Comparison of ENCODE assay signal across 31 cellular contexts in genomic region chr6:163600331-163600730, GRCh38.
"Had no signal": no experiment of that assay in that cellular context is flagged by ENCODE, and none has a peak within 500 bp of the region (broad histone marks: within the 10 kb centered on the region; RNA-seq: fewer than 3 reads in every experiment).

No MANE protein-coding gene starts in this region.

- H3K27me3 Mint-ChIP-seq: memory B cell had no signal

- H3K4me3 ChIP-seq: left lung, mucosa of descending colon, pancreas, prostate gland, sigmoid colon, smooth muscle cell, stomach, testis, thyroid gland, transverse colon, upper lobe of left lung had no signal

- H3K9me3 ChIP-seq: mucosa of descending colon, pancreas, prostate gland, sigmoid colon, stomach, testis, thyroid gland, transverse colon, upper lobe of left lung had no signal

- H3K9me3 Mint-ChIP-seq: neural crest cell had no signal

- H3K36me3 ChIP-seq: left lung, pancreas, prostate gland, sigmoid colon, stomach, thyroid gland, transverse colon, upper lobe of left lung had no signal

- H3K27ac Mint-ChIP-seq: memory B cell; naive thymus-derived CD8-positive, alpha-beta T cell; nephron; stimulated activated naive B cell treated with anti-CD40 and anti-IgM and Interleukin-4, amounts not matched to agents 10 μg/mL and 1 μg/mL and 100 μg/mL, for 72 hours had no signal

- H3K4me1 Mint-ChIP-seq: memory B cell had no signal

- H3K36me3 Mint-ChIP-seq: memory B cell; naive thymus-derived CD8-positive, alpha-beta T cell had no signal

- FAIRE-seq: keratinocyte, pancreas, urothelium cell line had no signal

- DNase-seq: hippocampal formation; kidney glomerular epithelial cell; left colon; left lung; midbrain; mucosa of descending colon; naive thymus-derived CD8-positive, alpha-beta T cell; nucleus accumbens; pancreas; posterior cingulate gyrus; retina; right cardiac atrium; sigmoid colon; stimulated activated CD4-positive, alpha-beta T cell treated with anti-CD3 and anti-CD28 coated beads, Interleukin-1b, Interleukin-23, amount 100 ng/mL, for 48 hours; stimulated activated CD4-positive, alpha-beta T cell treated with anti-CD3 and anti-CD28 coated beads, Interleukin-2, amount 100 ng/mL, for 48 hours; stimulated activated CD4-positive, alpha-beta T cell treated with anti-CD3 and anti-CD28 coated beads, Interleukin-4, amount 100 ng/mL, for 4 hours; stimulated activated CD8-positive, alpha-beta memory T cell treated with anti-CD3 and anti-CD28 coated beads, Interleukin-4, amount 100 ng/mL, for 48 hours; stimulated activated naive B cell treated with anti-CD40 and anti-IgM and Interleukin-4, amounts not matched to agents 10 μg/mL and 1 μg/mL and 100 μg/mL, for 72 hours; stimulated activated naive CD8-positive, alpha-beta T cell treated with anti-CD3 and anti-CD28 coated beads, Interleukin-15, Interleukin-2, amounts not matched to agents 100 U/mL and 50 U/mL, for 24 hours; stomach; testis; thyroid gland; transverse colon; upper lobe of left lung had no signal

- H3K27ac ChIP-seq: left lung, pancreas, prostate gland, sigmoid colon, stomach, testis, thyroid gland, transverse colon, upper lobe of left lung had no signal

- H3K27me3 ChIP-seq: left lung, pancreas, sigmoid colon, stomach, testis, thyroid gland, transverse colon, upper lobe of left lung had no signal

- ATAC-seq: left colon; left lung; mucosa of descending colon; naive thymus-derived CD8-positive, alpha-beta T cell; pancreas; stimulated activated naive B cell treated with anti-CD40 and anti-IgM and Interleukin-4, amounts not matched to agents 10 μg/mL and 1 μg/mL and 100 μg/mL, for 72 hours; stimulated activated naive CD8-positive, alpha-beta T cell treated with anti-CD3 and anti-CD28 coated beads, Interleukin-15, Interleukin-2, amounts not matched to agents 100 U/mL and 50 U/mL, for 24 hours had no signal

- H3K4me2 ChIP-seq: smooth muscle cell had no signal

- H3K4me1 ChIP-seq: left lung, pancreas, prostate gland, sigmoid colon, stomach, testis, thyroid gland, transverse colon, upper lobe of left lung had no signal

- H3K4me3 Mint-ChIP-seq: memory B cell; naive thymus-derived CD8-positive, alpha-beta T cell; nephron; neural crest cell; stimulated activated naive B cell treated with anti-CD40 and anti-IgM and Interleukin-4, amounts not matched to agents 10 μg/mL and 1 μg/mL and 100 μg/mL, for 72 hours had no signal
